27 cellular contexts compared by ENCODE assay signal in genomic region chr2:64630752-64631151, GRCh38. TPM values are rescaled to one million over a fixed set of nuclear protein-coding genes. Genes with fewer than 3 reads are reported as not detected.
A peak's percentile ranks its signal among the peaks of the same experiment; 100 is the strongest.
DNase-seq lines count a peak whose midpoint lies in the region; ATAC-seq and TF ChIP-seq lines count a peak whose summit lies in the region.
"Had no signal": no experiment of that assay in that cellular context is flagged by ENCODE, and none has a peak within 500 bp of the region (broad histone marks: within the 10 kb centered on the region; RNA-seq: fewer than 3 reads in every experiment).

No MANE protein-coding gene starts in this region.

- H3K27me3 Mint-ChIP-seq in glutamatergic neuron (ENCODE audit: unreplicated experiment) (peaks cover 7% of the 10 kb centered on the region), progenitor cell of endocrine pancreas (no peaks in the 10 kb centered on the region)

- no peaks in the 10 kb centered on the region for H3K9me3 Mint-ChIP-seq in activated naive CD4-positive, alpha-beta T cell treated with anti-CD3 and anti-CD28 coated beads, Interleukin-2, amount 50 U/mL, for 72 hours
- H3K9me3 Mint-ChIP-seq in glutamatergic neuron (ENCODE audit: unreplicated experiment): peaks cover 12% of the 10 kb centered on the region
- no peaks in the 10 kb centered on the region for H3K9me3 Mint-ChIP-seq in progenitor cell of endocrine pancreas (ENCODE audit: low read depth)
- H3K9me3 Mint-ChIP-seq: activated T-cell treated with anti-CD3 and anti-CD28 coated beads, Interleukin-2, amount 50 U/mL, for 72 hours; T-helper 2 cell treated with Interferon-gamma antibody and Interleukin-4, amounts not matched to agents 5 μg/mL and 100 μg/mL, for 36 hours had no signal

- no peak for TF ChIP-seq EP300 in sigmoid colon (IDR thresholded peaks at IDR 0.05)

- DNase-seq in activated naive CD4-positive, alpha-beta T cell treated with anti-CD3 and anti-CD28 coated beads, Interleukin-2, amount 50 U/mL, for 72 hours (ENCODE audit: low spot score in 2 of 2): no peak
- DNase-seq in activated naive CD4-positive, alpha-beta T cell treated with Interleukin-2 at 50 U/mL for 16 hours: no peak
- DNase-seq in RWPE1 (ENCODE audit: low spot score): no peak
- DNase-seq in glutamatergic neuron: no peak
- DNase-seq in sigmoid colon: peak; percentile 50
- DNase-seq in inferior parietal cortex (ENCODE audit: extremely low spot score): no peak
- no peak for DNase-seq in progenitor cell of endocrine pancreas (ENCODE audit: low spot score, unreplicated experiment)
- DNase-seq: activated CD4-positive, alpha-beta T cell treated with anti-CD3 and anti-CD28 coated beads for 48 hours; activated T-cell treated with anti-CD3 and anti-CD28 coated beads, Interleukin-2, amount 50 U/mL, for 72 hours; body of pancreas; Caco-2; dermis blood vessel endothelial cell; gastrocnemius medialis; GDM1; hippocampal formation; IMR-90; mesendoderm; NCI-H1092; NCI-H1694 treated with DMSO at 0.1 percent for 48 hours; NCI-H524 treated with DMSO at 0.1 percent for 48 hours; PC-3; Right ventricle myocardium superior; small intestine; upper lobe of left lung had no signal

- no peak for TF ChIP-seq POLR2A in sigmoid colon (IDR thresholded peaks at IDR 0.05)

- CTCF ChIA-PET in RWPE1 (lab: Yijun Ruan, JAX): interaction anchor here (0.7 kb wide), 1 partner anchor 19 kb away, joined by 4 read pairs; no protein-coding TSS in a partner anchor

- TF ChIP-seq CTCF in RWPE1 (conservative IDR thresholded peaks at IDR 0.05; ENCODE audit: low read depth) (no peak), glutamatergic neuron (IDR thresholded peaks at IDR 0.05; ENCODE audit: partially characterized antibody, unreplicated experiment) (no peak), sigmoid colon (IDR thresholded peaks at IDR 0.05) (no peak), progenitor cell of endocrine pancreas (IDR thresholded peaks at IDR 0.05; ENCODE audit: unreplicated experiment) (no peak)

- intact Hi-C loops in sigmoid colon (cut with DNase I): no loop called here

- H3K4me1 ChIP-seq in sigmoid colon: peaks cover 0 to 49% (median 35%) of the 10 kb centered on the region in 4 donors
- H3K4me1 ChIP-seq: A549, Caco-2 had no signal

- no peaks in the 10 kb centered on the region for H3K27me3 ChIP-seq in sigmoid colon
- H3K27me3 ChIP-seq: body of pancreas, gastrocnemius medialis, upper lobe of left lung had no signal

- H3K36me3 Mint-ChIP-seq in activated naive CD4-positive, alpha-beta T cell treated with anti-CD3 and anti-CD28 coated beads, Interleukin-2, amount 50 U/mL, for 72 hours: peaks cover 7 to 10% of the 10 kb centered on the region in 2 donors
- no peaks in the 10 kb centered on the region for H3K36me3 Mint-ChIP-seq in glutamatergic neuron (ENCODE audit: unreplicated experiment)
- peaks cover 7% of the 10 kb centered on the region for H3K36me3 Mint-ChIP-seq in progenitor cell of endocrine pancreas (ENCODE audit: insufficient read depth)

- POLR2A ChIA-PET in RWPE1 (lab: Yijun Ruan, JAX; ENCODE audit: low non-redundant PET): no interaction called here

- whole genome bisulfite sequencing in sigmoid colon, 2 donors: 94 to 96% methylated on average over 10 of the region's 10 CpGs

- H3K4me3 ChIP-seq in sigmoid colon: no peak overlapping the region
- H3K4me3 ChIP-seq: A549, body of pancreas, gastrocnemius medialis, upper lobe of left lung had no signal

- H3K27ac ChIP-seq in RWPE1 (peak overlapping the region; percentile 78; the same call in 1 of the 2 replicates), sigmoid colon (no peak overlapping the region)
- H3K27ac ChIP-seq: A549, body of pancreas, gastrocnemius medialis, upper lobe of left lung had no signal

- ATAC-seq in activated naive CD4-positive, alpha-beta T cell treated with anti-CD3 and anti-CD28 coated beads, Interleukin-2, amount 50 U/mL, for 72 hours: no peak
- no peak for ATAC-seq in HG02870 (IDR thresholded peaks at IDR 0.05; ENCODE audit: unreplicated experiment)
- ATAC-seq: activated T-cell treated with anti-CD3 and anti-CD28 coated beads, Interleukin-2, amount 50 U/mL, for 72 hours; body of pancreas; gastrocnemius medialis; PC-3 had no signal

- H3K9me3 ChIP-seq in sigmoid colon: no peaks in the 10 kb centered on the region
- H3K9me3 ChIP-seq: A549, body of pancreas, Caco-2, gastrocnemius medialis, upper lobe of left lung had no signal

- peaks cover 0 to 23% (median 5%) of the 10 kb centered on the region in 4 donors for H3K36me3 ChIP-seq in sigmoid colon

- H3K4me1 Mint-ChIP-seq in glutamatergic neuron (ENCODE audit: low read depth, unreplicated experiment): peaks cover 55% of the 10 kb centered on the region
- peaks cover 2% of the 10 kb centered on the region for H3K4me1 Mint-ChIP-seq in progenitor cell of endocrine pancreas (ENCODE audit: low read depth)

- peak overlapping the region; percentile 24 to 25 for H3K27ac Mint-ChIP-seq in activated naive CD4-positive, alpha-beta T cell treated with anti-CD3 and anti-CD28 coated beads, Interleukin-2, amount 50 U/mL, for 72 hours
- H3K27ac Mint-ChIP-seq in glutamatergic neuron (ENCODE audit: unreplicated experiment) (peak overlapping the region; percentile 28), progenitor cell of endocrine pancreas (no peak overlapping the region)
- H3K27ac Mint-ChIP-seq: activated T-cell treated with anti-CD3 and anti-CD28 coated beads, Interleukin-2, amount 50 U/mL, for 72 hours; T-helper 2 cell treated with Interferon-gamma antibody and Interleukin-4, amounts not matched to agents 5 μg/mL and 100 μg/mL, for 36 hours had no signal

- H3K4me3 Mint-ChIP-seq in glutamatergic neuron (ENCODE audit: unreplicated experiment) (peak overlapping the region; percentile 32), progenitor cell of endocrine pancreas (ENCODE audit: low read depth) (no peak overlapping the region)
- H3K4me3 Mint-ChIP-seq: activated T-cell treated with anti-CD3 and anti-CD28 coated beads, Interleukin-2, amount 50 U/mL, for 72 hours; T-helper 2 cell treated with Interferon-gamma antibody and Interleukin-4, amounts not matched to agents 5 μg/mL and 100 μg/mL, for 36 hours had no signal

RNA-seq across cellular contexts. Expression of gene SERTAD2, which starts 23.0 kb away (rescaled TPM):
- 10 to 100 TPM; 17.8 to 46.4 TPM for total RNA-seq in activated naive CD4-positive, alpha-beta T cell treated with anti-CD3 and anti-CD28 coated beads, Interleukin-2, amount 50 U/mL, for 72 hours
- total RNA-seq in glutamatergic neuron (ENCODE audit: unreplicated experiment) (15.7 TPM), sigmoid colon (10 to 100 TPM in 2 of 4 donors, 1 to 10 TPM in 2; 7.2 to 14.3 (median 10.5) TPM), progenitor cell of endocrine pancreas (19.0 and 20.7 TPM in 2 replicates)
- 10 to 100 TPM in 1 of 3 donors, 1 to 10 TPM in 2; 6.9 to 13.8 (median 8.4) TPM for polyA plus RNA-seq in sigmoid colon
